21 cellular contexts compared by ENCODE assay signal in the genomic region with DNA sequence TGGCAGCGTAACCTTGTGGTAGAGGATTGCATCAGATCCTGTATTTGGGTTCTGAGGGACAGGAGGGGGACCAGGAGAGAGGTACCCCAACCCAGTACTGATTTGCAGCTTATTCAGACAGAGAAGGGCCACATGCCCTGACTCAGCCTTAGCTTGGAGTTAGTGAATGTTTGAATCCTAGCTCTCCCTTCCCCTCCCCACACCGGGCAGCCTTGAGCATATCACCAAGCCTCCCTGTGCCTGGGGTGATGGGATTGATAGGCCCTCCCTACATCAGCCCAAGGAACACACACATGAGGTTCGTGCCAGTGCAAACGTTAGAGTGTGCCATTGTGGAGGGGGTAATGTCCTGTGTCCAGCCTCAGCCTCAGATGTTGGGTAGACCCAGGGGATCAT.
DNase-seq lines count a peak whose midpoint lies in the region; ATAC-seq, FAIRE-seq and TF ChIP-seq lines count a peak whose summit lies in the region.
"Had no signal": no experiment of that assay in that cellular context is flagged by ENCODE, and none has a peak within 500 bp of the region (broad histone marks: within the 10 kb centered on the region; RNA-seq: fewer than 3 reads in every experiment).

No MANE protein-coding gene starts in this region.

- no peaks in the 10 kb centered on the region for H3K9me3 ChIP-seq in BE2C
- H3K9me3 ChIP-seq in H9 (ENCODE audit: control insufficient read depth, low read depth, low read length): no peaks in the 10 kb centered on the region
- no peaks in the 10 kb centered on the region for H3K9me3 ChIP-seq in kidney (ENCODE audit: control insufficient read depth in 1 of 2, low read length in 2 of 2)

- no peak overlapping the region for H3K4ac ChIP-seq in H9 (ENCODE audit: low read depth, low read length)

- no peaks in the 10 kb centered on the region for H3K79me1 ChIP-seq in H9 (ENCODE audit: insufficient read depth, low read depth, low read length, poor library complexity, severe bottlenecking)

- H3K4me1 Mint-ChIP-seq in H9: peaks cover 6 to 7% of the 10 kb centered on the region in 2 experiments
- H3K4me1 Mint-ChIP-seq: CD4-positive, CD25-positive, alpha-beta regulatory T cell; neural progenitor cell had no signal

- no peak overlapping the region for H3K4me2 ChIP-seq in H9 (ENCODE audit: insufficient read depth, insufficient read length, low read length)
- H3K4me2 ChIP-seq: neural progenitor cell had no signal

- no peak for TF ChIP-seq CTCF in BE2C (IDR thresholded peaks at IDR 0.05; ENCODE audit: low read depth, low read length)
- TF ChIP-seq CTCF in H9 (conservative IDR thresholded peaks at IDR 0.05): no peak
- no peak for TF ChIP-seq CTCF in kidney (IDR thresholded peaks at IDR 0.05; ENCODE audit: borderline replicate concordance, extremely low read depth, insufficient read depth)

- no peak overlapping the region for H3K18ac ChIP-seq in H9 (ENCODE audit: insufficient read length, low read depth, low read length)

- no peaks in the 10 kb centered on the region for H4K20me1 ChIP-seq in H9 (ENCODE audit: control insufficient read depth, insufficient read depth, insufficient read length)

- no peak overlapping the region for H2BK15ac ChIP-seq in H9 (ENCODE audit: low read depth, low read length)

- no peak overlapping the region for H3K23ac ChIP-seq in H9 (ENCODE audit: insufficient read length, low read depth, low read length)

- H3K4me3 Mint-ChIP-seq in H9: no peak overlapping the region
- H3K4me3 Mint-ChIP-seq: CD4-positive, CD25-positive, alpha-beta regulatory T cell; dendritic cell treated with granulocyte-macrophage colony-stimulating factor and Interleukin-4, amounts not matched to agents 40 ng/mL and 50 ng/mL, for 4 days; neural progenitor cell; T-helper 1 cell treated with Interleukin-12 subunit alpha and Interleukin-12 subunit beta and Interleukin-4 antibody, amounts not matched to agents 30 μg/mL and 1 μg/mL, for 36 hours had no signal

- H3K27ac Mint-ChIP-seq in H9: no peak overlapping the region
- H3K27ac Mint-ChIP-seq: CD4-positive, CD25-positive, alpha-beta regulatory T cell; dendritic cell treated with granulocyte-macrophage colony-stimulating factor and Interleukin-4, amounts not matched to agents 40 ng/mL and 50 ng/mL, for 4 days; neural progenitor cell; T-helper 1 cell treated with Interleukin-12 subunit alpha and Interleukin-12 subunit beta and Interleukin-4 antibody, amounts not matched to agents 30 μg/mL and 1 μg/mL, for 36 hours had no signal

- H3K27me3 Mint-ChIP-seq in H9 (ENCODE audit: low read depth): no peaks in the 10 kb centered on the region
- H3K27me3 Mint-ChIP-seq: CD4-positive, CD25-positive, alpha-beta regulatory T cell had no signal

- peaks cover 9 to 26% (median 16%) of the 10 kb centered on the region in 3 experiments; a peak in 5 of 7 replicates for H3K36me3 Mint-ChIP-seq in H9 (ENCODE audit: insufficient read depth in 1 of 3, low read depth in 3 of 3)
- H3K36me3 Mint-ChIP-seq: CD4-positive, CD25-positive, alpha-beta regulatory T cell had no signal

- no peak overlapping the region for H4K5ac ChIP-seq in H9 (ENCODE audit: insufficient read length, low read depth, low read length)

- H2AK5ac ChIP-seq in H9 (ENCODE audit: insufficient read length, low read length): no peak overlapping the region

- H2BK5ac ChIP-seq in H9 (ENCODE audit: insufficient read length, low read length): no peak overlapping the region

- no CpG with 5 or more reads among the region's 4 CpGs for WGBS in H9 (ENCODE audit: extremely low coverage, insufficient read length, low lambda C conversion rate)

- H2BK12ac ChIP-seq in H9 (ENCODE audit: insufficient read length, low read depth, low read length): no peak overlapping the region

- H3K4me3 ChIP-seq in BE2C (ENCODE audit: low read depth, low read length) (no peak overlapping the region), kidney (ENCODE audit: low read length in 2 of 2) (no peak overlapping the region)
- H3K4me3 ChIP-seq: neural progenitor cell, SK-N-MC had no signal

- DNase-seq in BE2C: peak; percentile 2
- peak; percentile 5 for DNase-seq in H9
- DNase-seq in kidney: peak; percentile 10
- peak; percentile 26 for DNase-seq in sciatic nerve (ENCODE audit: low spot score)
- DNase-seq in DMS 273 treated with DMSO at 0.1 percent for 48 hours (lab: John Stamatoyannopoulos, UW): no peak
- DNase-seq: activated T-cell treated with anti-CD3 and anti-CD28 coated beads for 4 hours; brain microvascular endothelial cell; CD4-positive, CD25-positive, alpha-beta regulatory T cell; NCI-H1048; NCI-H1930; NCI-H226; NCI-H774; stimulated activated CD4-positive, alpha-beta T cell treated with anti-CD3 and anti-CD28 coated beads, Interleukin-1b, Interleukin-23, amount 100 ng/mL, for 48 hours had no signal

- H3K27ac ChIP-seq in H9 (ENCODE audit: insufficient read length, low read depth, low read length): no peak overlapping the region
- no peak overlapping the region for H3K27ac ChIP-seq in kidney (ENCODE audit: low read depth in 2 of 2, low read length in 2 of 2)
- H3K27ac ChIP-seq: brain microvascular endothelial cell, neural progenitor cell, RWPE1, SK-N-MC had no signal

- H2BK20ac ChIP-seq in H9 (ENCODE audit: low read depth, low read length, poor library complexity, severe bottlenecking): no peak overlapping the region

- no peak overlapping the region for H4K91ac ChIP-seq in H9 (ENCODE audit: insufficient read length, low read depth, low read length)

- H3K4me1 ChIP-seq in BE2C: peaks cover 26% of the 10 kb centered on the region
- no peaks in the 10 kb centered on the region for H3K4me1 ChIP-seq in H9 (ENCODE audit: insufficient read depth, low read length)
- peaks cover 4 to 7% of the 10 kb centered on the region in 2 donors for H3K4me1 ChIP-seq in kidney (ENCODE audit: control insufficient read depth in 1 of 2, insufficient read depth in 1 of 2, low read depth in 1 of 2, low read length in 2 of 2)
- H3K4me1 ChIP-seq: neural progenitor cell had no signal

- H2AFZ ChIP-seq in H9 (ENCODE audit: low read length): no peak overlapping the region
- H2AFZ ChIP-seq: neural progenitor cell had no signal

- FAIRE-seq in kidney (lab: Jason Lieb, UNC): no peak

- intact Hi-C loops in kidney (cut with DNase I): no loop called here
- intact Hi-C loops in sciatic nerve (cut with DNase I): no loop called here

- H3K36me3 ChIP-seq in BE2C (peaks cover 48% of the 10 kb centered on the region), kidney (ENCODE audit: control insufficient read depth in 1 of 2, insufficient read depth in 2 of 2, low read length in 2 of 2) (peaks cover 22 to 44% of the 10 kb centered on the region in 2 donors)
- H3K36me3 ChIP-seq: neural progenitor cell had no signal

- H3T11ph ChIP-seq in H9 (ENCODE audit: low read length): no peak overlapping the region

- no peak overlapping the region for H3K9ac ChIP-seq in H9 (ENCODE audit: extremely low read depth, insufficient read length, low read length)
- no peak overlapping the region for H3K9ac ChIP-seq in kidney (ENCODE audit: low read length in 2 of 2)
- H3K9ac ChIP-seq: neural progenitor cell had no signal

- no peak overlapping the region for H3K56ac ChIP-seq in H9 (ENCODE audit: insufficient read length, low read depth, low read length)

- no peak overlapping the region for H2BK120ac ChIP-seq in H9 (ENCODE audit: low read depth, low read length, poor library complexity, severe bottlenecking)

- no peaks in the 10 kb centered on the region for H3K23me2 ChIP-seq in H9 (ENCODE audit: insufficient read length, low read depth, low read length, poor library complexity, severe bottlenecking)

- H3K14ac ChIP-seq in H9 (ENCODE audit: insufficient read depth, low read length): no peak overlapping the region

- H3K79me2 ChIP-seq in H9 (ENCODE audit: insufficient read depth, low read length): no peaks in the 10 kb centered on the region

- H4K8ac ChIP-seq in H9 (replicated peaks; ENCODE audit: insufficient read length, low read depth, low read length): no peak overlapping the region

- no peaks in the 10 kb centered on the region for H3K9me3 Mint-ChIP-seq in H9
- H3K9me3 Mint-ChIP-seq: dendritic cell treated with granulocyte-macrophage colony-stimulating factor and Interleukin-4, amounts not matched to agents 40 ng/mL and 50 ng/mL, for 4 days; neural progenitor cell; T-helper 1 cell treated with Interleukin-12 subunit alpha and Interleukin-12 subunit beta and Interleukin-4 antibody, amounts not matched to agents 30 μg/mL and 1 μg/mL, for 36 hours had no signal

- ATAC-seq in sciatic nerve (no peak), esophagus mucosa (no peak), GM21529 (IDR thresholded peaks at IDR 0.05; ENCODE audit: unreplicated experiment) (no peak)
- ATAC-seq: HCT116 had no signal

- no peaks in the 10 kb centered on the region for H3K27me3 ChIP-seq in BE2C
- H3K27me3 ChIP-seq in H9 (ENCODE audit: insufficient read depth, low read length): no peaks in the 10 kb centered on the region
- H3K27me3 ChIP-seq: brain microvascular endothelial cell, neural progenitor cell had no signal
